In the genomic region with DNA sequence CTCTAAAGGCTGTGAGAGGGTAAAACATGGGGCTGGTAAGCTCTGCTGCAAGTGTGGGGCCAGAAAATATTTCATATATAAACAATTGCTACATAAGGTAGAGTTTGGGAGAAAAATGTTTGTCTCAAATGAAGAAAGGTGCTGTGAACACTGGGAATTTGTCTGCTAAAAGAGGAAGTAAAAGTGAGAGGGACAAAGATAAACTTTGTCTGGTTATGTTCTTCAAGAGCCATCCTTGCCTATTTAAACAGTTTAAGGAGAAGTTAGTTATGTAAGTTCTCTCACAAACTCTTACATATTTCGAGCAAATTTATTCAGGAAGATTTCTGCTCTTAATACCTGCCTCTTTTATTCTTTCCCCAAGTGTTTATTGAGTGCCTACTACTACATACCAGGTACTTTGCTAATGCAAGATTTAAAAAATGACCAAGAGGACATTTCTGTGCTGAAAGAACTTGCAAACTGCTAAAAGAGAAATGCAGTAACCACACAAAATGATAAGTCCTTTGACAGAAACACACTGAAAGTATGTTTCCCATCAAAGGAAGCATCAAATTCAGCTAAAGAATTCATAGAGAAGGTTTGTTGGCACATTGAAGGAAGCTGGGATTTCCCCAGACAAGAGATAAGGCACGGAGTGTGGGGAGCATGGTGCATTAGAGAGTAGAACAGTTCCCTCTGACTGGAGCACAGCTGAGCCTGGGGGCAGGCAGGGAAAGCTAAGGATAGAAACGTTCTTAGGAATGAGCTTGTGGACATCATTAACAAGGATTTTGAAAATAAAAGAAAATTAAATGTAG, we compare ENCODE assay signal across 16 cellular contexts.
DNase-seq lines count a peak whose midpoint lies in the region; ATAC-seq and TF ChIP-seq lines count a peak whose summit lies in the region.
"Had no signal": no experiment of that assay in that cellular context is flagged by ENCODE, and none has a peak within 500 bp of the region (broad histone marks: within the 10 kb centered on the region; RNA-seq: fewer than 3 reads in every experiment).

No MANE protein-coding gene starts in this region.

- peak; percentile 55 for ATAC-seq in GM19395 (IDR thresholded peaks at IDR 0.05; ENCODE audit: unreplicated experiment)
- no peak for ATAC-seq in HG03045 (IDR thresholded peaks at IDR 0.05; ENCODE audit: unreplicated experiment)
- ATAC-seq in HG03439 (IDR thresholded peaks at IDR 0.05; ENCODE audit: unreplicated experiment), result no peak
- ATAC-seq: activated T-helper 17 cell treated with anti-CD3 and anti-CD28 coated beads, Interleukin-2, amount 50 U/mL, for 72 hours had no signal

- TF ChIP-seq POLR2A in NB4 (IDR thresholded peaks at IDR 0.05; ENCODE audit: extremely low read depth, insufficient read length) (no peak), transverse colon (IDR thresholded peaks at IDR 0.05) (no peak)

- in situ Hi-C loops in transverse colon (cut with MboI; ENCODE audit: low pct_ligation_motif_present in 1 of 4, low pct_unique_long_range_greater_than_20kb in 1 of 4, low sequenced_read_pairs in 3 of 4), result no loop called here

- no peak for TF ChIP-seq EP300 in transverse colon (IDR thresholded peaks at IDR 0.05; ENCODE audit: low read depth)

- H3K9me3 ChIP-seq in transverse colon, result no peaks in the 10 kb centered on the region
- H3K9me3 ChIP-seq: ascending aorta, thoracic aorta had no signal

- intact Hi-C loops in transverse colon (cut with DNase I; ENCODE audit: low total_unique reads), result no loop called here

- H3K4me3 ChIP-seq in NB4 (ENCODE audit: low read depth, low read length), result no peak overlapping the region
- no peak overlapping the region for H3K4me3 ChIP-seq in transverse colon
- H3K4me3 ChIP-seq: ascending aorta, thoracic aorta had no signal

- no peaks in the 10 kb centered on the region for H3K36me3 ChIP-seq in transverse colon
- H3K36me3 ChIP-seq: ascending aorta, thoracic aorta had no signal

- DNase-seq in A172 (ENCODE audit: low spot score) (peak; percentile 17), NB4 (ENCODE audit: low read depth) (peak; percentile 18), dermis blood vessel endothelial cell (peak; percentile 30), transverse colon (no peak), hepatic stellate cell (ENCODE audit: low spot score) (no peak)
- DNase-seq: COR-L47, foreskin melanocyte, KBM-7, NCI-H146, NCI-H510A had no signal

- TF ChIP-seq CTCF in NB4 (IDR thresholded peaks at IDR 0.05; ENCODE audit: low read depth, low read length) (no peak), transverse colon (IDR thresholded peaks at IDR 0.05) (no peak)

- H3K27me3 ChIP-seq in transverse colon, result no peaks in the 10 kb centered on the region
- H3K27me3 ChIP-seq: ascending aorta had no signal

- peaks cover 0 to 21% (median 5%) of the 10 kb centered on the region in 4 donors for H3K4me1 ChIP-seq in transverse colon
- H3K4me1 ChIP-seq: ascending aorta had no signal

- whole genome bisulfite sequencing in transverse colon (ENCODE audit: low coverage in 1 of 2), 2 donors, result 54 to 57% methylated on average over 3 of the region's 3 CpGs

- H3K27ac ChIP-seq in transverse colon, result no peak overlapping the region
- H3K27ac ChIP-seq: ascending aorta, thoracic aorta had no signal

Comparison
In these comparisons a context has a peak if more than half of its experiments do, and no peak if none do; other contexts are left out.
1. DNase-seq: peak in A172 (single experiment), NB4 (single experiment) and dermis blood vessel endothelial cell (single experiment); none in transverse colon (single experiment) and hepatic stellate cell (single experiment).